11 cellular contexts compared by ENCODE assay signal in the genomic region with DNA sequence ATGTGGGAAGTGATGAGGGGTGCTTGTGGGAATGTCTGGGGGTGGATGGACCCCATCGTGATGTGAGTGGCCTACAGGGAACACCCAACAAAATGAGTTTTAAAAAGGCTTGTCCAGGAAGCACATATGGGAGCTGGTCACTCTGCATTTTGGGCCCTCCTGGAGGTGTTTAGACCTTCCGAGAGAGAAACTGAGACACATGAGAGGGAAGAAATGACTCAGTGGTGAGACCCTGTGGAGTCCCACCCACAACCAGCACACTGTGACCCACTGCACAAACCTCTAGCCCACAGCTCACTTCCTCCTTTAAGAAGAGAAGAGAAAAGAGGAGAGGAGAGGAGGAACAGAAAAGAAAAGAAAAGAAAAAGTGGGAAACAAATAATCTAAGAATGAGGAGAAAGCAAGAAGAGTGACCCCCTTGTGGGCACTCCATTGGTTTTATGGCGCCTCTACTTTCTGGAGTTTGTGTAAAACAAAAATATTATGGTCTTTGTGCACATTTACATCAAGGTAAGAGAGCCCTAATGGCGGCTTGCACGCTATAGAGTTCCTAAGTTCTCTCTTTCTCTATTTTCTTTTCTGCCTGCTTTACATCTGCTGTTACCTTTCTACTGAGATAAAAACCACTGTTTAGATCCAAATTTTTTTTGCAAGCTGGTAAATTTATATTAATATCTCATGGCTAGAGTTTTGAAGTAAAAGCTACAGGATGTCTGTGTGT. TPM values are rescaled to one million over a fixed set of nuclear protein-coding genes. Genes with fewer than 3 reads are reported as not detected.
DNase-seq lines count a peak whose midpoint lies in the region; ATAC-seq and TF ChIP-seq lines count a peak whose summit lies in the region.
"Had no signal": no experiment of that assay in that cellular context is flagged by ENCODE, and none has a peak within 500 bp of the region (broad histone marks: within the 10 kb centered on the region; RNA-seq: fewer than 3 reads in every experiment).

No MANE protein-coding gene starts in this region.

- intact Hi-C loops in CD8-positive, alpha-beta T cell (cut with DNase I, micrococcal nuclease), result no loop called here

- peaks cover 3% of the 10 kb centered on the region for H3K27me3 Mint-ChIP-seq in CD8-positive, alpha-beta T cell (ENCODE audit: low read depth)

- H3K4me3 ChIP-seq in CD8-positive, alpha-beta T cell (ENCODE audit: low read depth, low read length), result no peak overlapping the region
- peak overlapping the region; percentile 53 for H3K4me3 ChIP-seq in OCI-LY3 (ENCODE audit: low read length)

- no peak for ATAC-seq in CD8-positive, alpha-beta T cell
- ATAC-seq in GM19025 (IDR thresholded peaks at IDR 0.05; ENCODE audit: low read depth, unreplicated experiment), result peak; percentile 82
- ATAC-seq in HG02852 (IDR thresholded peaks at IDR 0.05; ENCODE audit: unreplicated experiment), result peak; percentile 84
- ATAC-seq: HCT116; naive thymus-derived CD4-positive, alpha-beta T cell had no signal

- no peak for DNase-seq in CD8-positive, alpha-beta T cell
- DNase-seq in LoVo (ENCODE audit: low spot score) (no peak), iPS-NIHi7 (ENCODE audit: extremely low spot score) (no peak), NCI-H2171 (lab: John Stamatoyannopoulos, UW) (no peak), NCI-H1694 (lab: John Stamatoyannopoulos, UW) (no peak)
- DNase-seq: naive thymus-derived CD4-positive, alpha-beta T cell; NCI-H2171 treated with DMSO at 0.1 percent for 48 hours had no signal

- no peaks in the 10 kb centered on the region for H3K27me3 ChIP-seq in CD8-positive, alpha-beta T cell (ENCODE audit: insufficient read depth, low read length)
- H3K27me3 ChIP-seq in OCI-LY3 (ENCODE audit: low read depth, low read length), result no peaks in the 10 kb centered on the region

- H3K79me2 ChIP-seq in OCI-LY3 (ENCODE audit: low read length), result peaks cover 3% of the 10 kb centered on the region; the same call in 1 of the 2 replicates

- H3K27ac Mint-ChIP-seq in CD8-positive, alpha-beta T cell, result no peak overlapping the region

- H3K36me3 Mint-ChIP-seq in CD8-positive, alpha-beta T cell, result no peaks in the 10 kb centered on the region
- H3K36me3 Mint-ChIP-seq: naive thymus-derived CD4-positive, alpha-beta T cell had no signal

- CTCF ChIA-PET in CD8-positive, alpha-beta T cell (lab: Charles Lee), result interaction anchor here (0.6 kb wide), 1 partner anchor 54 kb away, joined by 3 read pairs; no protein-coding TSS in a partner anchor

- no peaks in the 10 kb centered on the region for H3K36me3 ChIP-seq in CD8-positive, alpha-beta T cell (ENCODE audit: insufficient read depth, low read length)
- peaks cover 7% of the 10 kb centered on the region for H3K36me3 ChIP-seq in OCI-LY3 (replicated peaks; ENCODE audit: low read depth, low read length)

- H3K4me1 ChIP-seq in CD8-positive, alpha-beta T cell (ENCODE audit: insufficient read depth, low read length), result no peaks in the 10 kb centered on the region
- H3K4me1 ChIP-seq in OCI-LY3 (ENCODE audit: low read length), result peaks cover 27% of the 10 kb centered on the region

- POLR2A ChIA-PET in CD8-positive, alpha-beta T cell (lab: Charles Lee), result no interaction called here

- no peak overlapping the region for H3K27ac ChIP-seq in CD8-positive, alpha-beta T cell (ENCODE audit: low read depth, low read length)
- peak overlapping the region; percentile 81 for H3K27ac ChIP-seq in OCI-LY3 (ENCODE audit: low read length)

- H3K9me3 Mint-ChIP-seq in CD8-positive, alpha-beta T cell, result peaks cover 6% of the 10 kb centered on the region

- TF ChIP-seq CTCF in CD8-positive, alpha-beta T cell (IDR thresholded peaks at IDR 0.05), result no peak
- TF ChIP-seq CTCF in OCI-LY3 (IDR thresholded peaks at IDR 0.05; ENCODE audit: low read depth, low read length), result no peak

- no peaks in the 10 kb centered on the region for H3K4me1 Mint-ChIP-seq in CD8-positive, alpha-beta T cell (ENCODE audit: low read depth)

- no peaks in the 10 kb centered on the region for H3K9me3 ChIP-seq in CD8-positive, alpha-beta T cell (ENCODE audit: low read length)
- peaks cover 14% of the 10 kb centered on the region for H3K9me3 ChIP-seq in OCI-LY3 (ENCODE audit: insufficient read depth, low read length)

- no peaks in the 10 kb centered on the region for H4K20me1 ChIP-seq in OCI-LY3 (ENCODE audit: insufficient read depth, low read length)

- H3K4me3 Mint-ChIP-seq in CD8-positive, alpha-beta T cell, result peak overlapping the region; percentile 36

- H3K4me2 ChIP-seq in OCI-LY3 (ENCODE audit: low read length), result peak overlapping the region; percentile 49

- H3K9ac ChIP-seq in OCI-LY3 (ENCODE audit: low read length), result peak overlapping the region; percentile 27; the same call in 1 of the 2 replicates

- peak overlapping the region; percentile 57; the same call in 1 of the 2 replicates for H2AFZ ChIP-seq in OCI-LY3 (ENCODE audit: low read depth, low read length)

RNA-seq across cellular contexts. Expression of gene LILRB1, which starts 13.3 kb away (rescaled TPM):
- 1 to 10 TPM in 1 of 2 experiments, under 1 TPM in 1; 0.87 to 1.6 TPM for total RNA-seq in CD8-positive, alpha-beta T cell

RNA-seq across cellular contexts. Expression of gene LILRA1, which starts 23.6 kb away (rescaled TPM):
- total RNA-seq in CD8-positive, alpha-beta T cell, result not detected

RNA-seq across cellular contexts. Expression of gene LILRA2, which starts 43.4 kb away (rescaled TPM):
- not detected for total RNA-seq in CD8-positive, alpha-beta T cell

RNA-seq across cellular contexts. Expression of gene LILRB4, which starts 45.8 kb away (rescaled TPM):
- under 1 TPM in 1 of 2 experiments, not detected in 1; 0.46 TPM for total RNA-seq in CD8-positive, alpha-beta T cell
